8 cellular contexts compared by ENCODE assay signal in the genomic region with DNA sequence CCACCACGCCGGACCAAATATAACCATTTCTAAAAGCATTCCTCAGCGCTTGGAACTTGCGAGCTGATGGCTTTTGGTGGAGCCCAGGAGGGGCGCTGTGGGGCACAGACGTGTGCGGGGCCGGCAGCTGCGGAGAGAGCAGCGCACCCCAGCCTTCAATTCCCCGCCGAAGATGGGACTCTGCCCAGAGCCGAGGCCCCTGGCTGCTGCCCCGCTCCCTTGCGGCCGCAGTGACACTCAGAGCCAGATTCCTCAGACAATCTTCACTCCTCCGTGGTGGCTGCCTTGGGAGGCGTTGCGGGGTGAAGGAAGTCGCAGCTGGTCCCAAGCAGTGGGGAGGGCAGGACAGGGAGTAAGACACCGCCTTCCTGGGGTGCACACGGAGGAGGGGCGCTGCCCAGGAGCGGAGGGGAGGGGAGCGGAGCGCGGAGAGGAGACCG.
DNase-seq lines count a peak whose midpoint lies in the region; ATAC-seq and TF ChIP-seq lines count a peak whose summit lies in the region.

No MANE protein-coding gene starts in this region.

- peak; percentile 65 for DNase-seq in EH (ENCODE audit: low read depth)
- DNase-seq in HuH-7 (ENCODE audit: low spot score): peak; percentile 92
- peak; percentile 44 for DNase-seq in activated T-cell treated with anti-CD3 and anti-CD28 coated beads for 48 hours (ENCODE audit: low read depth)
- peak in 1 of 2 experiments; percentile 68 for DNase-seq in mesothelial cell of epicardium (ENCODE audit: low spot score in 2 of 2, unreplicated experiment in 2 of 2)
- no peak for DNase-seq in stimulated activated naive B cell treated with anti-CD40 and anti-IgM and Interleukin-4, amounts not matched to agents 10 μg/mL and 1 μg/mL and 100 μg/mL, for 72 hours
- no peak for DNase-seq in LoVo (ENCODE audit: low spot score)

- ATAC-seq in esophagus mucosa (peak; percentile 79), HG03565 (IDR thresholded peaks at IDR 0.05; ENCODE audit: unreplicated experiment) (no peak)
- peak; percentile 82 to 83 for ATAC-seq in stimulated activated naive B cell treated with anti-CD40 and anti-IgM and Interleukin-4, amounts not matched to agents 10 μg/mL and 1 μg/mL and 100 μg/mL, for 72 hours (replicated peaks)

- no peaks in the 10 kb centered on the region for H3K9me3 Mint-ChIP-seq in mesothelial cell of epicardium
- peaks cover 3 to 5% of the 10 kb centered on the region in 2 donors for H3K9me3 Mint-ChIP-seq in stimulated activated naive B cell treated with anti-CD40 and anti-IgM and Interleukin-4, amounts not matched to agents 10 μg/mL and 1 μg/mL and 100 μg/mL, for 72 hours

- TF ChIP-seq CTCF in mesothelial cell of epicardium (IDR thresholded peaks at IDR 0.05; ENCODE audit: unreplicated experiment): peak; percentile 50

- H3K36me3 Mint-ChIP-seq in mesothelial cell of epicardium: no peaks in the 10 kb centered on the region
- H3K36me3 Mint-ChIP-seq in stimulated activated naive B cell treated with anti-CD40 and anti-IgM and Interleukin-4, amounts not matched to agents 10 μg/mL and 1 μg/mL and 100 μg/mL, for 72 hours: peaks cover 3% of the 10 kb centered on the region in 2 donors

- peak overlapping the region; percentile 82 for H3K4me3 Mint-ChIP-seq in mesothelial cell of epicardium
- H3K4me3 Mint-ChIP-seq in stimulated activated naive B cell treated with anti-CD40 and anti-IgM and Interleukin-4, amounts not matched to agents 10 μg/mL and 1 μg/mL and 100 μg/mL, for 72 hours: peak overlapping the region; percentile 90 to 95

- H3K27me3 Mint-ChIP-seq in mesothelial cell of epicardium (ENCODE audit: low read depth): peaks cover 67% of the 10 kb centered on the region
- peaks cover 61 to 81% of the 10 kb centered on the region in 2 donors for H3K27me3 Mint-ChIP-seq in stimulated activated naive B cell treated with anti-CD40 and anti-IgM and Interleukin-4, amounts not matched to agents 10 μg/mL and 1 μg/mL and 100 μg/mL, for 72 hours

- H3K4me1 Mint-ChIP-seq in mesothelial cell of epicardium: peaks cover 29% of the 10 kb centered on the region
- H3K4me1 Mint-ChIP-seq in stimulated activated naive B cell treated with anti-CD40 and anti-IgM and Interleukin-4, amounts not matched to agents 10 μg/mL and 1 μg/mL and 100 μg/mL, for 72 hours: peaks cover 10 to 18% of the 10 kb centered on the region in 2 donors

- H3K27ac Mint-ChIP-seq in mesothelial cell of epicardium: peak overlapping the region; percentile 51
- H3K27ac Mint-ChIP-seq in stimulated activated naive B cell treated with anti-CD40 and anti-IgM and Interleukin-4, amounts not matched to agents 10 μg/mL and 1 μg/mL and 100 μg/mL, for 72 hours: peak overlapping the region; percentile 90

Comparison
In these comparisons a context has a peak if more than half of its experiments do, and no peak if none do; other contexts are left out.
1. DNase-seq: peak in EH (single experiment), HuH-7 (single experiment) and activated T-cell treated with anti-CD3 and anti-CD28 coated beads for 48 hours (single experiment); none in stimulated activated naive B cell treated with anti-CD40 and anti-IgM and Interleukin-4, amounts not matched to agents 10 μg/mL and 1 μg/mL and 100 μg/mL, for 72 hours (single experiment) and LoVo (single experiment).